1 cellular context compared by ENCODE assay signal in the genomic region with DNA sequence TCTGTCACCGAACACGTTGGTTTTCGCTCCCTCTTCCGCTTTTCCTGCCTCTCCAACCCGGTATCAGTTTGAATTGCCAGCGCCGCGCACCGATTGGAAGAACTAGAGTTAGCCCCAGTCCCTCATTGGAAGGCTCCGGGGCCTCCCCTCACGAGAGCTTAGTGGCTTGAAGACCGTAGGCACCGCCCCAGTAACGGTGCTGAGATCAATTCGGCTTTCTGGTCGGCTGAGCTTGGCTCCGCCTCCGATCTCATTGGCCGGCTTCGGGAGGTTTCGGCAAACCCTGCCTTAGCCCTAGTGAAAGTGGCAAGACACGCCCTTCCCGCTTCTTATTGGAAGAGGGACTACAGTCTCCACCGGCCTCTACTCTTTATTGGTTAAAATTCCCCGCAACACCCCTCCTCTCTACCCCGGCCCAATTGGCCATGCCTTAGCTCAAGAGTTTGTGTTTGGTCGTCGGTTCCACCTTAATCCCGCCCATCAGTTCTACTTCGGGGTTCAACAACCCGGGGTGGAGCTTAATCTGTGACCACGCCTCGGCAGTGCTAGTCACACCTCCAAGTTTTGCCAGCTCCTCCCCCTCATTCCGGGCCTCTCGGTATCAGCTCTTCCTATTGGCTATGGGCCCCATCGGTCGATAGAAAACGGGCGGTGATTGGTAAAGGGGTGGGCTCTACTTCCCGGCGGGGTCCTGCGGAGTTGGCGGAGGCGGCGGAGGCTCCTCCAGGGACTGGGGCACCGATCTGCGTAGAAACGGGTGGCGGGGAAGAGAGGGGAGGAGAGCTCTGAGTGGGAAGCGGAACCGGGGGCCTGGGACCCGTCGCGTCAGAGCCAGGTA.
A peak's percentile ranks its signal among the peaks of the same experiment; 100 is the strongest.
TF ChIP-seq lines count a peak whose summit lies in the region.
"Not testable (repeated sequence)": the region's sequence is repeated elsewhere in the genome, so short reads cannot be mapped to it uniquely, and the experiment has no call there.

A gene (minus strand): TSS at position 51 of the 838 bp plus-strand sequence. CDS start 851 bp downstream, outside the sequence.
A gene (plus strand): TSS at position 686 of the 838 bp plus-strand sequence. CDS start 2,472 bp downstream, outside the sequence.

TF ChIP-seq in HepG2, 621 proteins besides CTCF, POLR2A, EP300 and RAD21:
- TF ChIP-seq, protein P1, sequence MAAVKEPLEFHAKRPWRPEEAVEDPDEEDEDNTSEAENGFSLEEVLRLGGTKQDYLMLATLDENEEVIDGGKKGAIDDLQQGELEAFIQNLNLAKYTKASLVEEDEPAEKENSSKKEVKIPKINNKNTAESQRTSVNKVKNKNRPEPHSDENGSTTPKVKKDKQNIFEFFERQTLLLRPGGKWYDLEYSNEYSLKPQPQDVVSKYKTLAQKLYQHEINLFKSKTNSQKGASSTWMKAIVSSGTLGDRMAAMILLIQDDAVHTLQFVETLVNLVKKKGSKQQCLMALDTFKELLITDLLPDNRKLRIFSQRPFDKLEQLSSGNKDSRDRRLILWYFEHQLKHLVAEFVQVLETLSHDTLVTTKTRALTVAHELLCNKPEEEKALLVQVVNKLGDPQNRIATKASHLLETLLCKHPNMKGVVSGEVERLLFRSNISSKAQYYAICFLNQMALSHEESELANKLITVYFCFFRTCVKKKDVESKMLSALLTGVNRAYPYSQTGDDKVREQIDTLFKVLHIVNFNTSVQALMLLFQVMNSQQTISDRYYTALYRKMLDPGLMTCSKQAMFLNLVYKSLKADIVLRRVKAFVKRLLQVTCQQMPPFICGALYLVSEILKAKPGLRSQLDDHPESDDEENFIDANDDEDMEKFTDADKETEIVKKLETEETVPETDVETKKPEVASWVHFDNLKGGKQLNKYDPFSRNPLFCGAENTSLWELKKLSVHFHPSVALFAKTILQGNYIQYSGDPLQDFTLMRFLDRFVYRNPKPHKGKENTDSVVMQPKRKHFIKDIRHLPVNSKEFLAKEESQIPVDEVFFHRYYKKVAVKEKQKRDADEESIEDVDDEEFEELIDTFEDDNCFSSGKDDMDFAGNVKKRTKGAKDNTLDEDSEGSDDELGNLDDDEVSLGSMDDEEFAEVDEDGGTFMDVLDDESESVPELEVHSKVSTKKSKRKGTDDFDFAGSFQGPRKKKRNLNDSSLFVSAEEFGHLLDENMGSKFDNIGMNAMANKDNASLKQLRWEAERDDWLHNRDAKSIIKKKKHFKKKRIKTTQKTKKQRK (IDR thresholded peaks at IDR 0.05; ENCODE audit: low read length) = 0 out of 2 replicates have a peak, but pooled peaks have one; percentile 34
- TF ChIP-seq, protein P2, sequence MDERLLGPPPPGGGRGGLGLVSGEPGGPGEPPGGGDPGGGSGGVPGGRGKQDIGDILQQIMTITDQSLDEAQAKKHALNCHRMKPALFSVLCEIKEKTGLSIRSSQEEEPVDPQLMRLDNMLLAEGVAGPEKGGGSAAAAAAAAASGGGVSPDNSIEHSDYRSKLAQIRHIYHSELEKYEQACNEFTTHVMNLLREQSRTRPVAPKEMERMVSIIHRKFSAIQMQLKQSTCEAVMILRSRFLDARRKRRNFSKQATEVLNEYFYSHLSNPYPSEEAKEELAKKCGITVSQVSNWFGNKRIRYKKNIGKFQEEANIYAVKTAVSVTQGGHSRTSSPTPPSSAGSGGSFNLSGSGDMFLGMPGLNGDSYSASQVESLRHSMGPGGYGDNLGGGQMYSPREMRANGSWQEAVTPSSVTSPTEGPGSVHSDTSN (CRISPR knock-in tag; IDR thresholded peaks at IDR 0.05) = peak; percentile 77
- TF ChIP-seq ZMYM4 (CRISPR knock-in tag; IDR thresholded peaks at IDR 0.05) = peak; percentile 24; the same call in 1 of the 2 replicates
- TF ChIP-seq GABPB1 (CRISPR knock-in tag; IDR thresholded peaks at IDR 0.05) = 0 out of 2 replicates have a peak, but pooled peaks have one; percentile 19
- 0 out of 2 replicates have a peak, but pooled peaks have one; percentile 19 for TF ChIP-seq FOXK1 (CRISPR knock-in tag; IDR thresholded peaks at IDR 0.05; ENCODE audit: borderline replicate concordance, low read depth)
- not testable (repeated sequence) for TF ChIP-seq SP1 (IDR thresholded peaks at IDR 0.05); CREB1 (CRISPR knock-in tag; IDR thresholded peaks at IDR 0.05)
- TF ChIP-seq SP1 (CRISPR knock-in tag; IDR thresholded peaks at IDR 0.05) = peak; percentile 10; the same call in 1 of the 2 replicates
- TF ChIP-seq SP2 (CRISPR knock-in tag; IDR thresholded peaks at IDR 0.05) = peak; percentile 82
- TF ChIP-seq HNRNPLL (IDR thresholded peaks at IDR 0.05; ENCODE audit: low read depth, low read length, poor library complexity, severe bottlenecking) = peak; percentile 96
- peak; percentile 97 for TF ChIP-seq NAIF1 (CRISPR knock-in tag; IDR thresholded peaks at IDR 0.05; ENCODE audit: borderline replicate concordance)
- TF ChIP-seq TAF1 (CRISPR knock-in tag; IDR thresholded peaks at IDR 0.05) = peak; percentile 39; the same call in 1 of the 2 replicates
- TF ChIP-seq, protein P3, sequence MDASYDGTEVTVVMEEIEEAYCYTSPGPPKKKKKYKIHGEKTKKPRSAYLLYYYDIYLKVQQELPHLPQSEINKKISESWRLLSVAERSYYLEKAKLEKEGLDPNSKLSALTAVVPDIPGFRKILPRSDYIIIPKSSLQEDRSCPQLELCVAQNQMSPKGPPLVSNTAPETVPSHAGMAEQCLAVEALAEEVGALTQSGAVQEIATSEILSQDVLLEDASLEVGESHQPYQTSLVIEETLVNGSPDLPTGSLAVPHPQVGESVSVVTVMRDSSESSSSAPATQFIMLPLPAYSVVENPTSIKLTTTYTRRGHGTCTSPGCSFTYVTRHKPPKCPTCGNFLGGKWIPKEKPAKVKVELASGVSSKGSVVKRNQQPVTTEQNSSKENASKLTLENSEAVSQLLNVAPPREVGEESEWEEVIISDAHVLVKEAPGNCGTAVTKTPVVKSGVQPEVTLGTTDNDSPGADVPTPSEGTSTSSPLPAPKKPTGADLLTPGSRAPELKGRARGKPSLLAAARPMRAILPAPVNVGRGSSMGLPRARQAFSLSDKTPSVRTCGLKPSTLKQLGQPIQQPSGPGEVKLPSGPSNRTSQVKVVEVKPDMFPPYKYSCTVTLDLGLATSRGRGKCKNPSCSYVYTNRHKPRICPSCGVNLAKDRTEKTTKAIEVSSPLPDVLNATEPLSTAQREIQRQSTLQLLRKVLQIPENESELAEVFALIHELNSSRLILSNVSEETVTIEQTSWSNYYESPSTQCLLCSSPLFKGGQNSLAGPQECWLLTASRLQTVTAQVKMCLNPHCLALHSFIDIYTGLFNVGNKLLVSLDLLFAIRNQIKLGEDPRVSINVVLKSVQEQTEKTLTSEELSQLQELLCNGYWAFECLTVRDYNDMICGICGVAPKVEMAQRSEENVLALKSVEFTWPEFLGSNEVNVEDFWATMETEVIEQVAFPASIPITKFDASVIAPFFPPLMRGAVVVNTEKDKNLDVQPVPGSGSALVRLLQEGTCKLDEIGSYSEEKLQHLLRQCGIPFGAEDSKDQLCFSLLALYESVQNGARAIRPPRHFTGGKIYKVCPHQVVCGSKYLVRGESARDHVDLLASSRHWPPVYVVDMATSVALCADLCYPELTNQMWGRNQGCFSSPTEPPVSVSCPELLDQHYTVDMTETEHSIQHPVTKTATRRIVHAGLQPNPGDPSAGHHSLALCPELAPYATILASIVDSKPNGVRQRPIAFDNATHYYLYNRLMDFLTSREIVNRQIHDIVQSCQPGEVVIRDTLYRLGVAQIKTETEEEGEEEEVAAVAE (CRISPR knock-in tag; IDR thresholded peaks at IDR 0.05; ENCODE audit: borderline replicate concordance) = peak; percentile 82; the same call in 1 of the 2 replicates
- TF ChIP-seq NFYB (CRISPR knock-in tag; IDR thresholded peaks at IDR 0.05) = peak; percentile 76
- 0 out of 2 replicates have a peak, but pooled peaks have one; percentile 2 for TF ChIP-seq CREB1 (IDR thresholded peaks at IDR 0.05)
- TF ChIP-seq NFYC (CRISPR knock-in tag; IDR thresholded peaks at IDR 0.05) = peak; percentile 81
- TF ChIP-seq SAP130 (CRISPR knock-in tag; IDR thresholded peaks at IDR 0.05; ENCODE audit: low read depth) = peak; percentile 37
- TF ChIP-seq, protein P4, sequence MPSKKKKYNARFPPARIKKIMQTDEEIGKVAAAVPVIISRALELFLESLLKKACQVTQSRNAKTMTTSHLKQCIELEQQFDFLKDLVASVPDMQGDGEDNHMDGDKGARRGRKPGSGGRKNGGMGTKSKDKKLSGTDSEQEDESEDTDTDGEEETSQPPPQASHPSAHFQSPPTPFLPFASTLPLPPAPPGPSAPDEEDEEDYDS (CRISPR knock-in tag; IDR thresholded peaks at IDR 0.05) = peak; percentile 53; the same call in 1 of the 2 replicates
TF ChIP-seq in HepG2: peak in this region for 16; not testable (repeated sequence) for 605.
